8 cellular contexts compared by ENCODE assay signal in the genomic region with DNA sequence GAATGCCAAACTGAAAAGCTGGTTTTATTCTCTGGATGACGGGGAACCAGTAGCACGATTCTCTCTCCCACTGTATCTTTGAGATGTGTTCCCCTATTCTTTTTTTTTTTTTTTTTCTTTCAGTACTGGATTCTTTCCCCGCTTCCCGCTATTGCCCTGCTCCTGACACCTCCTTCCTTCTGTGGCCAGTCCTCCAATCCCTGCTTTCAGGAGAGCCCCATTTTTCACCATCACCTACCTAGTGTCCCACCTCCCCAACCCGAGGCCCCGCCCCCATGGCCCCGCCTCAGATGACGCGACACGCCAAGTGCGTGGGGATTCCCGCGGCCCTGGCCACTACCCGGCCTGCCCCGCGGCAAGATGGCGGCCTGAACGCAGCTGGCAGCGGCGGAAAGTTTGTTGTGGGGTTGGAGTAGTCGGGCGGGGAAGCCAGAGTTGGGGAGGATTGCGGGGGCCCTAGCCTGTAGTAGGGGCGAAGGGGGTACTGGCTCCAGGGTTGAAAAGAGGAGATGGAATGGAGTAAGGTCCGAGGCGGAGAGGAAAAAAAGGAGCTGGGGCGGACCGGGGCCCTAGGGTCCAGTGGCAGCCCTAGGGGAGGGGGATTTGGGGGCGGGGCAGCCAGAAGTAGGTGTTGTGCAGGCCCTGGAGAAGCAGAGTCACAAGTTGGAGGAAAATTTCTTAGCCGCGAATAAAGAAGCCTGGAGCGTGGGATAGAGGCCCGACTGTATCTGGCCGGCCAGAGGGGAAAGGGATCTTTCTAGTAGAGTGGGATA.
DNase-seq lines count a peak whose midpoint lies in the region; ATAC-seq and TF ChIP-seq lines count a peak whose summit lies in the region.

A gene with protein sequence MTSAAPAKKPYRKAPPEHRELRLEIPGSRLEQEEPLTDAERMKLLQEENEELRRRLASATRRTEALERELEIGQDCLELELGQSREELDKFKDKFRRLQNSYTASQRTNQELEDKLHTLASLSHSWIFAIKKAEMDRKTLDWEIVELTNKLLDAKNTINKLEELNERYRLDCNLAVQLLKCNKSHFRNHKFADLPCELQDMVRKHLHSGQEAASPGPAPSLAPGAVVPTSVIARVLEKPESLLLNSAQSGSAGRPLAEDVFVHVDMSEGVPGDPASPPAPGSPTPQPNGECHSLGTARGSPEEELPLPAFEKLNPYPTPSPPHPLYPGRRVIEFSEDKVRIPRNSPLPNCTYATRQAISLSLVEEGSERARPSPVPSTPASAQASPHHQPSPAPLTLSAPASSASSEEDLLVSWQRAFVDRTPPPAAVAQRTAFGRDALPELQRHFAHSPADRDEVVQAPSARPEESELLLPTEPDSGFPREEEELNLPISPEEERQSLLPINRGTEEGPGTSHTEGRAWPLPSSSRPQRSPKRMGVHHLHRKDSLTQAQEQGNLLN (plus strand): TSS at position 336 of the 773 bp plus-strand sequence. CDS start 21,432 bp downstream, outside the sequence.

- TF ChIP-seq CTCF in choroid plexus epithelial cell (conservative IDR thresholded peaks at IDR 0.05; ENCODE audit: low read depth, low read length), result no peak

- DNase-seq in ACHN, result peak; percentile 87
- peak; percentile 90 for DNase-seq in NCI-H510A (lab: John Stamatoyannopoulos, UW)
- peak; percentile 94 to 99 for DNase-seq in activated CD4-positive, alpha-beta T cell treated with anti-CD3 and anti-CD28 coated beads for 4 hours
- peak; percentile 82 for DNase-seq in choroid plexus epithelial cell (ENCODE audit: low read depth)
- DNase-seq in kidney tubule cell (ENCODE audit: low spot score), result peak; percentile 86
- peak; percentile 88 to 100 for DNase-seq in stimulated activated CD4-positive, alpha-beta T cell treated with anti-CD3 and anti-CD28 coated beads, Interleukin-1b, Interleukin-23, amount 100 ng/mL, for 1 hour (ENCODE audit: low read depth in 2 of 2)

- peak within 1 kb of the TSS; percentile 74 for H3K4me3 ChIP-seq in choroid plexus epithelial cell (ENCODE audit: low read depth, low read length)

- ATAC-seq in GM18907 (IDR thresholded peaks at IDR 0.05; ENCODE audit: unreplicated experiment), result peak; percentile 90
- ATAC-seq in HG03280 (IDR thresholded peaks at IDR 0.05; ENCODE audit: unreplicated experiment), result peak; percentile 99

- in situ Hi-C loops in ACHN (cut with HindIII; ENCODE audit: low pct_ligation_motif_present, low pct_unique_long_range_greater_than_20kb, low sequenced_read_pairs), result no loop called here

Comparison
In these comparisons a context has a peak if more than half of its experiments do, and no peak if none do; other contexts are left out.
1. Peak in every context shown above with its lines: DNase-seq, ATAC-seq and H3K4me3 ChIP-seq.